In the genomic region with DNA sequence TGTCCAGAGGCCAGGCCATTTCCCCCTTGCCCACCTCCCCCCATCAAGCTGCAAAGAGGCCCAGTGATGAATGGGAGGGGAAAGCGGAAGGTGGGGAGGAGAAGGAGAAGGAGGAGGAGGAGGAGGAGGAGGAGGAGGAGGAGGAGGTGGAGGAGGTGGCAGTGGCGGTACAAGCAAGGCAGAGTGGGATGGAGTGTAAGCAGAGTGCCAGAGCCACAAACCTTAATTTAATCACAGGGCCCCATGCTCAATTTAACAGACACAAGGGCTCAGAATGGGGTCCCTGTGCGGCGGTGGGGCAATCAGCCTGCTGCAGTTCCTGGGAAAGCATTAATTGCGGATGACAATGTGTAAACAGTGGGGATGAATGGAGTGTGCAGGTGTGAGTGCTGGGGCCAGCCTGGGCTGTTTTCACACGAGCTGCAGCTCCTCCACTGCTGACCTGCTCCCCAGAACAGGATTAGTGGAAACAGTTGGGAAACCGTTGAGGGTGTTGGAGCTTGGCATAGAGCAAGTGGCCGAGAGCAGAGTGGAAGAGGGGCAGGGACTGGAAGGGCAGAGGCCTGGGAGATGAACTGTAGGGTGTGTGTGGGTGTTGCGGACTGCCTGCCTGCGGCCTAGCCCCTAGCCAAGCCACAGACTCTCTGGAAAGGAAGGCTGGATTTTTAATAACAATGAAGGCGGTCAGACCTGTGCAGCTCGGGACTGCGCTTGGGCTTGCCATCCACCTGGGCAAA, we compare ENCODE assay signal across 29 cellular contexts. TPM values are rescaled to one million over a fixed set of nuclear protein-coding genes. Genes with fewer than 3 reads are reported as not detected.
DNase-seq lines count a peak whose midpoint lies in the region; ATAC-seq, FAIRE-seq and TF ChIP-seq lines count a peak whose summit lies in the region.
"Had no signal": no experiment of that assay in that cellular context is flagged by ENCODE, and none has a peak within 500 bp of the region (broad histone marks: within the 10 kb centered on the region; RNA-seq: fewer than 3 reads in every experiment).

No MANE protein-coding gene starts in this region.

- no peak overlapping the region for H3K23ac ChIP-seq in H1 (ENCODE audit: insufficient read length)

- H2AK5ac ChIP-seq in H1 (ENCODE audit: low read depth, low read length) = no peak overlapping the region

- H2BK5ac ChIP-seq in H1 (ENCODE audit: low read depth, low read length) = peak overlapping the region; percentile 67; the same call in 1 of the 2 replicates

- TF ChIP-seq CTCF in H1 (IDR thresholded peaks at IDR 0.05; ENCODE audit: control extremely low read depth in 1 of 3, insufficient read depth in 1 of 3, low read depth in 1 of 3, low read length in 3 of 3) (no peak), tibial nerve (IDR thresholded peaks at IDR 0.05) (no peak)

- peak overlapping the region in 1 of 2 experiments; percentile 20; a peak in 1 of 4 replicates for H3K4me2 ChIP-seq in H1 (ENCODE audit: insufficient read depth in 1 of 2, low read depth in 2 of 2, low read length in 2 of 2)
- H3K4me2 ChIP-seq: PC-9 had no signal

- TF ChIP-seq EP300 in H1 (IDR thresholded peaks at IDR 0.05; ENCODE audit: borderline replicate concordance in 1 of 2, low read depth in 2 of 2, low read length in 2 of 2) (no peak), tibial nerve (IDR thresholded peaks at IDR 0.05) (no peak)

- H3K4me1 ChIP-seq in H1 (replicated peaks in 1 of 4; ENCODE audit: control insufficient read depth in 3 of 4, insufficient read depth in 4 of 4, low read length in 3 of 4) = peaks cover 2 to 13% (median 8%) of the 10 kb centered on the region in 4 experiments
- peaks cover 0 to 3% (median 0%) of the 10 kb centered on the region in 4 donors for H3K4me1 ChIP-seq in tibial nerve
- H3K4me1 ChIP-seq: right atrium auricular region, SJSA1 had no signal

- TF ChIP-seq POLR2A in H1 (IDR thresholded peaks at IDR 0.05; ENCODE audit: control extremely low read depth in 1 of 2, low read depth in 2 of 2, low read length in 2 of 2) (no peak), tibial nerve (IDR thresholded peaks at IDR 0.05) (no peak)

- CTCF ChIA-PET in H1 (lab: Charles Lee; ENCODE audit: partially characterized antibody) = interaction anchor here (0.6 to 2.0 kb wide), 8 partner anchors 23 to 997 kb away, joined by 3 to 7 read pairs (median 3); no protein-coding TSS in a partner anchor

- H3K23me2 ChIP-seq in H1 (ENCODE audit: low read depth, low read length) = peaks cover 6% of the 10 kb centered on the region

- H4K20me1 ChIP-seq in H1 (replicated peaks in 1 of 2; ENCODE audit: control insufficient read depth in 1 of 2, insufficient read depth in 2 of 2, low read length in 2 of 2) = peaks cover 0 to 4% of the 10 kb centered on the region in 2 experiments

- ATAC-seq in left lobe of liver (no peak), HG02981 (IDR thresholded peaks at IDR 0.05; ENCODE audit: unreplicated experiment) (no peak)
- ATAC-seq: activated CD8-positive, alpha-beta T cell treated with anti-CD3 and anti-CD28 coated beads, Interleukin-2, amount 10 ng/mL, durations not matched to agents 7 days and 5 days; activated T-cell treated with anti-CD3 and anti-CD28 coated beads, Interleukin-2, amount 50 U/mL, for 4 hours; K562; left ventricle myocardium superior; mucosa of descending colon; stimulated activated memory B cell treated with anti-CD40 and anti-IgM and Interleukin-4, amounts not matched to agents 10 μg/mL and 1 μg/mL and 100 μg/mL, for 72 hours had no signal

- no peaks in the 10 kb centered on the region for H3K79me2 ChIP-seq in H1 (ENCODE audit: control insufficient read depth in 1 of 2, insufficient read depth in 2 of 2, low read length in 2 of 2)

- WGBS in H1 (ENCODE audit: extremely low coverage in 1 of 2, insufficient coverage in 1 of 2, insufficient read length in 1 of 2, insufficient replicate concordance in 2 of 2, low coverage in 1 of 2, low lambda C conversion rate in 2 of 2, missing lambda C conversion rate in 1 of 2), 2 experiments = 75% methylated on average over 11 of the region's 13 CpGs; no CpG with 5 or more reads in 1 of the 2 experiments
- 60 to 68% methylated on average over 13 of the region's 13 CpGs for WGBS in tibial nerve, 2 donors

- peak overlapping the region; percentile 38; the same call in 1 of the 2 replicates for H4K8ac ChIP-seq in H1 (ENCODE audit: extremely low read depth, insufficient read depth, low read length)

- H4K5ac ChIP-seq in H1 (ENCODE audit: insufficient read length, low read depth, low read length) = no peak overlapping the region

- no peaks in the 10 kb centered on the region; the same call in 1 of the 2 replicates for H3K79me1 ChIP-seq in H1 (ENCODE audit: low read depth, low read length)

- H3K4me3 ChIP-seq in H1 (ENCODE audit: extremely low read depth in 1 of 4, insufficient read depth in 2 of 4, low read depth in 3 of 4, low read length in 4 of 4) (no peak overlapping the region), tibial nerve (no peak overlapping the region)
- H3K4me3 ChIP-seq: K562, mucosa of descending colon, PC-9, right atrium auricular region, SJSA1, thoracic aorta had no signal

- no peak overlapping the region for H3K27ac ChIP-seq in H1 (ENCODE audit: low read depth, low read length)
- H3K27ac ChIP-seq in tibial nerve = no peak overlapping the region
- H3K27ac ChIP-seq: PC-9, right atrium auricular region, SJSA1, thoracic aorta had no signal

- DNase-seq in DMS153 treated with DMSO at 0.1 percent for 48 hours (lab: John Stamatoyannopoulos, UW; ENCODE audit: unreplicated experiment) = peak; percentile 54
- peak; percentile 80 for DNase-seq in NCI-H1436 treated with DMSO at 0.1 percent for 48 hours (lab: John Stamatoyannopoulos, UW)
- peak; percentile 29 for DNase-seq in NCI-H510A (lab: John Stamatoyannopoulos, UW)
- no peak for DNase-seq in H1 (ENCODE audit: low read depth in 1 of 2, low spot score in 2 of 2)
- no peak for DNase-seq in left lobe of liver (ENCODE audit: low spot score)
- no peak for DNase-seq in superior temporal gyrus (ENCODE audit: extremely low spot score)
- DNase-seq in tibial nerve (ENCODE audit: low spot score in 2 of 2) = no peak
- DNase-seq: activated B cell treated with CpG ODN at 0.5 μM for 24 hours; activated CD8-positive, alpha-beta T cell treated with anti-CD3 and anti-CD28 coated beads, Interleukin-2, amount 10 ng/mL, durations not matched to agents 7 days and 5 days; activated naive CD4-positive, alpha-beta T cell treated with anti-CD3 and anti-CD28 coated beads, Interleukin-2, amount 50 U/mL, for 16 hours; activated T-cell treated with anti-CD3 and anti-CD28 coated beads, Interleukin-2, amount 50 U/mL, for 4 hours; CD4-positive, alpha-beta memory T cell; left ventricle myocardium superior; mucosa of descending colon; nucleus accumbens; PC-9; T-helper 2 cell had no signal

- peak overlapping the region; percentile 14; the same call in 1 of the 2 replicates for H2BK12ac ChIP-seq in H1 (ENCODE audit: low read depth, low read length)

- H3K56ac ChIP-seq in H1 (replicated peaks; ENCODE audit: insufficient read length, low read depth, low read length) = no peak overlapping the region

- H3K27me3 ChIP-seq in H1 (replicated peaks in 1 of 4; ENCODE audit: control insufficient read depth in 3 of 4, extremely low read depth in 1 of 4, insufficient read depth in 3 of 4, low read length in 3 of 4) (no peaks in the 10 kb centered on the region), tibial nerve (no peaks in the 10 kb centered on the region)
- H3K27me3 ChIP-seq: right atrium auricular region, SJSA1 had no signal

- H2BK15ac ChIP-seq in H1 (ENCODE audit: low read length) = peak overlapping the region; percentile 61

- H3K36me3 ChIP-seq in H1 (ENCODE audit: control insufficient read depth in 2 of 4, insufficient read depth in 4 of 4, low read length in 3 of 4) (no peaks in the 10 kb centered on the region), tibial nerve (no peaks in the 10 kb centered on the region)
- H3K36me3 ChIP-seq: right atrium auricular region, SJSA1, thoracic aorta had no signal

- H2AFZ ChIP-seq in H1 (ENCODE audit: low read length) = peak overlapping the region; percentile 92
- H2AFZ ChIP-seq: PC-9 had no signal

- H2BK120ac ChIP-seq in H1 (replicated peaks; ENCODE audit: low read depth, low read length) = peak overlapping the region; percentile 38

- H4K91ac ChIP-seq in H1 (replicated peaks; ENCODE audit: insufficient read length, low read length) = no peak overlapping the region

- H2BK20ac ChIP-seq in H1 (ENCODE audit: low read length) = no peak overlapping the region

- no peak overlapping the region for H3K14ac ChIP-seq in H1 (ENCODE audit: insufficient read length)

- H3K18ac ChIP-seq in H1 (ENCODE audit: extremely low read depth, low read length) = 0 out of 2 replicates have a peak overlapping the region, but pooled peaks have one; percentile 40

- POLR2A ChIA-PET in H1 (lab: Charles Lee; ENCODE audit: partially characterized antibody) = no interaction called here

- TF ChIP-seq RAD21 in H1 (IDR thresholded peaks at IDR 0.05 in 1 of 2, conservative IDR thresholded peaks at IDR 0.05 in 1 of 2; ENCODE audit: low read depth in 2 of 2, low read length in 2 of 2) = no peak

- H3K9me3 ChIP-seq in H1 (ENCODE audit: insufficient read depth in 2 of 2, low read depth in 1 of 2, low read length in 1 of 2) (no peaks in the 10 kb centered on the region), tibial nerve (no peaks in the 10 kb centered on the region)
- H3K9me3 ChIP-seq: mucosa of descending colon, right atrium auricular region, SJSA1, thoracic aorta had no signal

- FAIRE-seq in H1 (lab: Jason Lieb, UNC) = no peak
- FAIRE-seq: astrocyte, K562 had no signal

- H3K4ac ChIP-seq in H1 (replicated peaks; ENCODE audit: insufficient read length, low read depth, low read length) = no peak overlapping the region

- H3K9ac ChIP-seq in H1 (replicated peaks in 1 of 4; ENCODE audit: extremely low read depth in 1 of 4, low read depth in 3 of 4, low read length in 3 of 4) = no peak overlapping the region

RNA-seq across cellular contexts. Expression of a gene that starts 36.4 kb away (rescaled TPM):
- total RNA-seq in H1 (2021; fragmentation: NEBNext Ultra II Directional; extraction: Animal tissue kit (Norgen Biotek cat#: 25700)) = 1.6 and 2.4 TPM in 2 replicates
- polyA plus RNA-seq in H1 (2011; rRNA removed) = 1.6 and 3.2 TPM in 2 replicates
- 2.5 TPM for polyA plus RNA-seq in H1 (2011; cell fraction: cytosol; rRNA removed)
- polyA plus RNA-seq in H1 (2011; cell fraction: nucleus; rRNA removed) = 3.2 TPM
- 1.9 to 2.7 TPM (median 2.4 TPM) in 4 replicates for polyA plus RNA-seq in H1 (2012, experiment 1 of 2)
- polyA plus RNA-seq in H1 (2012, experiment 2 of 2) = 1.9 TPM
- polyA plus RNA-seq in H1 (2013, experiment 1 of 2) = 1.7 TPM
- 1.5 TPM for polyA plus RNA-seq in H1 (2013, experiment 2 of 2)
- polyA minus RNA-seq in H1 (2011; rRNA and poly(A)+ RNA removed) = 1.7 and 2.0 TPM in 2 replicates
- polyA minus RNA-seq in H1 (2011; cell fraction: cytosol; rRNA and poly(A)+ RNA removed) = 9.4 TPM
- polyA minus RNA-seq in H1 (2011; cell fraction: nucleus; rRNA and poly(A)+ RNA removed) = 3.9 TPM
- 75.6 TPM for total RNA-seq in left lobe of liver
- total RNA-seq in tibial nerve = 10 to 100 TPM in 3 of 4 donors, 1 to 10 TPM in 1; 6.0 to 14.4 (median 13.3) TPM
- total RNA-seq: activated B cell treated with CpG ODN at 0.5 μM for 24 hours; activated CD8-positive, alpha-beta T cell treated with anti-CD3 and anti-CD28 coated beads, Interleukin-2, amount 10 ng/mL, durations not matched to agents 7 days and 5 days; CD4-positive, alpha-beta memory T cell; fibroblast of lung; PC-9; SJSA1 had no signal
- polyA plus RNA-seq: CD4-positive, alpha-beta memory T cell; K562 had no signal

RNA-seq across cellular contexts. Expression of a gene that starts 45.8 kb away (rescaled TPM):
- total RNA-seq in H1 (2021; fragmentation: NEBNext Ultra II Directional; extraction: Animal tissue kit (Norgen Biotek cat#: 25700)) = not detected in 2 replicates
- not detected in 2 replicates for polyA plus RNA-seq in H1 (2011; rRNA removed)
- polyA plus RNA-seq in H1 (2011; cell fraction: cytosol; rRNA removed) = not detected
- polyA plus RNA-seq in H1 (2011; cell fraction: nucleus; rRNA removed) = not detected
- not detected in 4 replicates for polyA plus RNA-seq in H1 (2012, experiment 1 of 2)
- not detected for polyA plus RNA-seq in H1 (2012, experiment 2 of 2)
- polyA plus RNA-seq in H1 (2013, experiment 1 of 2) = 0.06 TPM
- polyA plus RNA-seq in H1 (2013, experiment 2 of 2) = not detected
- not detected in 2 replicates for polyA minus RNA-seq in H1 (2011; rRNA and poly(A)+ RNA removed)
- polyA minus RNA-seq in H1 (2011; cell fraction: cytosol; rRNA and poly(A)+ RNA removed) = not detected
- not detected for polyA minus RNA-seq in H1 (2011; cell fraction: nucleus; rRNA and poly(A)+ RNA removed)
- total RNA-seq in left lobe of liver (117 TPM), tibial nerve (not detected)
- total RNA-seq: activated B cell treated with CpG ODN at 0.5 μM for 24 hours; activated CD8-positive, alpha-beta T cell treated with anti-CD3 and anti-CD28 coated beads, Interleukin-2, amount 10 ng/mL, durations not matched to agents 7 days and 5 days; activated T-cell treated with anti-CD3 and anti-CD28 coated beads, Interleukin-2, amount 50 U/mL, for 4 hours; astrocyte; CD4-positive, alpha-beta memory T cell; cerebellum; Daoy; fibroblast of lung; K562; left ventricle myocardium superior; mucosa of descending colon; NCI-H460; PC-9; SJSA1; thoracic aorta had no signal
- polyA plus RNA-seq: AG04450; CD4-positive, alpha-beta memory T cell; fibroblast of lung; K562 had no signal

Comparison
In these comparisons a context has a peak if more than half of its experiments do, and no peak if none do; other contexts are left out.
1. DNase-seq: peak in DMS153 treated with DMSO at 0.1 percent for 48 hours (single experiment), NCI-H1436 treated with DMSO at 0.1 percent for 48 hours (single experiment) and NCI-H510A (single experiment); none in H1 (0 of 2), left lobe of liver (single experiment), superior temporal gyrus (single experiment) and tibial nerve (0 of 2).
2. RNA of a gene that starts 45.8 kb away (total RNA-seq): 117 TPM in left lobe of liver (single experiment); not detected in H1 and not detected in tibial nerve; every median in the first group is over 100 times any median in the second.